ENCODE assay signal across 7 cellular contexts in genomic region chr5:124735169-124735858, GRCh38. TPM values are rescaled to one million over a fixed set of nuclear protein-coding genes. Genes with fewer than 3 reads are reported as not detected.
DNase-seq lines count a peak whose midpoint lies in the region; ATAC-seq and TF ChIP-seq lines count a peak whose summit lies in the region.

No MANE protein-coding gene starts in this region.

- intact Hi-C loops in uterus (cut with DNase I; ENCODE audit: low total_unique reads) = no loop called here

- no peaks in the 10 kb centered on the region for H3K9me3 ChIP-seq in Karpas-422 (ENCODE audit: low read length)
- no peaks in the 10 kb centered on the region for H3K9me3 ChIP-seq in uterus

- H3K9ac ChIP-seq in Karpas-422 (ENCODE audit: low read length) = peak overlapping the region; percentile 33

- DNase-seq in Karpas-422 (no peak), cerebellum (ENCODE audit: low spot score) (peak; percentile 78), medulla oblongata (ENCODE audit: extremely low spot score) (peak; percentile 57), uterus (peak in 1 of 2 donors; percentile 51), COLO829 (ENCODE audit: low spot score) (no peak), AML-193 (lab: John Stamatoyannopoulos, UW) (no peak)

- no peak overlapping the region for H2AFZ ChIP-seq in Karpas-422 (ENCODE audit: low read length)

- no peak for TF ChIP-seq POLR2A in uterus (IDR thresholded peaks at IDR 0.05)

- H3K36me3 ChIP-seq in Karpas-422 (ENCODE audit: insufficient read depth, low read length) = no peaks in the 10 kb centered on the region
- no peaks in the 10 kb centered on the region for H3K36me3 ChIP-seq in uterus

- H3K9me2 ChIP-seq in Karpas-422 (replicated peaks; ENCODE audit: insufficient read depth, low read length) = no peaks in the 10 kb centered on the region

- peaks cover 58% of the 10 kb centered on the region for H3K4me1 ChIP-seq in Karpas-422 (ENCODE audit: low read length)
- no peaks in the 10 kb centered on the region for H3K4me1 ChIP-seq in uterus

- peak overlapping the region; percentile 60 for H3K4me2 ChIP-seq in Karpas-422 (ENCODE audit: low read depth, low read length, poor library complexity, severe bottlenecking)

- H3K27me3 ChIP-seq in Karpas-422 (ENCODE audit: low read length) (no peaks in the 10 kb centered on the region), uterus (no peaks in the 10 kb centered on the region)

- TF ChIP-seq CTCF in uterus (IDR thresholded peaks at IDR 0.05) = no peak

- H3K4me3 ChIP-seq in Karpas-422 (ENCODE audit: low read length) = peak overlapping the region; percentile 59
- peak overlapping the region in 1 of 2 donors; percentile 35 for H3K4me3 ChIP-seq in uterus

- no peaks in the 10 kb centered on the region for H4K20me1 ChIP-seq in Karpas-422 (ENCODE audit: insufficient read depth, low read depth, low read length)

- no peak for ATAC-seq in GM18861 (IDR thresholded peaks at IDR 0.05; ENCODE audit: unreplicated experiment)

- H3K79me2 ChIP-seq in Karpas-422 (ENCODE audit: low read length) = no peaks in the 10 kb centered on the region

- H3K27ac ChIP-seq in Karpas-422 (ENCODE audit: low read length) (no peak overlapping the region), uterus (peak overlapping the region; percentile 54 to 68)

RNA-seq across cellular contexts. Expression of gene ZNF608, which starts 11.1 kb away (rescaled TPM):
- total RNA-seq in Karpas-422 (2014; rRNA removed; shearing (Covaris generic); ENCODE audit: low replicate concordance) = 12.1 and 12.8 TPM in 2 replicates
- total RNA-seq in cerebellum = 86.3 TPM
- total RNA-seq in uterus = 1,000 to 10,000 TPM in 1 of 4 donors, 10 to 100 TPM in 3; 11.1 to 1,086 (median 59.0) TPM

Comparison
In these comparisons a context has a peak if more than half of its experiments do, and no peak if none do; other contexts are left out.
1. DNase-seq: peak in cerebellum (single experiment) and medulla oblongata (single experiment); none in Karpas-422 (single experiment), COLO829 (single experiment) and AML-193 (0 of 2).